16 cellular contexts compared by ENCODE assay signal in genomic region chr2:201707753-201708152, GRCh38. TPM values are rescaled to one million over a fixed set of nuclear protein-coding genes. Genes with fewer than 3 reads are reported as not detected.
DNase-seq lines count a peak whose midpoint lies in the region; ATAC-seq and TF ChIP-seq lines count a peak whose summit lies in the region.
"Had no signal": no experiment of that assay in that cellular context is flagged by ENCODE, and none has a peak within 500 bp of the region (broad histone marks: within the 10 kb centered on the region; RNA-seq: fewer than 3 reads in every experiment).

No MANE protein-coding gene starts in this region.

- H3K9me3 ChIP-seq in cardiac muscle cell (ENCODE audit: low read depth) (no peaks in the 10 kb centered on the region), stomach (no peaks in the 10 kb centered on the region)
- H3K9me3 ChIP-seq: Peyer's patch, tibial nerve had no signal

- TF ChIP-seq POLR2A in stomach (IDR thresholded peaks at IDR 0.05): no peak

- H3K4me1 ChIP-seq in cardiac muscle cell (ENCODE audit: low read depth) (no peaks in the 10 kb centered on the region), stomach (no peaks in the 10 kb centered on the region)
- H3K4me1 ChIP-seq: Peyer's patch, tibial nerve had no signal

- H3K4me3 ChIP-seq in cardiac muscle cell: no peak overlapping the region
- no peak overlapping the region for H3K4me3 ChIP-seq in stomach
- H3K4me3 ChIP-seq: GM23338, Peyer's patch, tibial nerve had no signal

- H3K27me3 ChIP-seq in cardiac muscle cell: no peaks in the 10 kb centered on the region
- H3K27me3 ChIP-seq in stomach: no peaks in the 10 kb centered on the region
- H3K27me3 ChIP-seq: Peyer's patch, tibial nerve had no signal

- TF ChIP-seq CTCF in cardiac muscle cell (IDR thresholded peaks at IDR 0.05; ENCODE audit: low read depth, low read length) (peak; percentile 35), stomach (IDR thresholded peaks at IDR 0.05) (no peak)

- no peak overlapping the region for H3K27ac ChIP-seq in cardiac muscle cell
- H3K27ac ChIP-seq in stomach: no peak overlapping the region
- H3K27ac ChIP-seq: KMS-11, Peyer's patch, tibial nerve had no signal

- H3K36me3 ChIP-seq in cardiac muscle cell (peaks cover 44% of the 10 kb centered on the region), stomach (peaks cover 39 to 99% (median 92%) of the 10 kb centered on the region in 4 donors)

- intact Hi-C loops in Right ventricle myocardium inferior (cut with DNase I): loop anchor here (5.0 kb wide), 1 partner anchor 35 kb away; no protein-coding TSS in a partner anchor
- intact Hi-C loops in stomach (cut with DNase I; ENCODE audit: low total_unique reads): no loop called here

- TF ChIP-seq EP300 in stomach (IDR thresholded peaks at IDR 0.05): no peak

- WGBS in stomach, 5 donors: 80 to 93% (median 83%) methylated on average over 3 of the region's 3 CpGs

- ATAC-seq in Right ventricle myocardium inferior (no peak), GM18517 (IDR thresholded peaks at IDR 0.05; ENCODE audit: unreplicated experiment) (no peak), GM19035 (IDR thresholded peaks at IDR 0.05; ENCODE audit: unreplicated experiment) (no peak)
- ATAC-seq: GM23338 had no signal

- DNase-seq in cardiac muscle cell (ENCODE audit: low read depth in 1 of 2, low spot score in 1 of 2) (peak in 1 of 2 donors; percentile 43), Right ventricle myocardium inferior (ENCODE audit: missing footprints) (no peak), RKO (ENCODE audit: low spot score) (peak; percentile 31), fibroblast of gingiva (ENCODE audit: low read depth) (peak; percentile 47), amygdala (lab: John Stamatoyannopoulos, UW) (no peak), stomach (no peak)
- DNase-seq: activated CD8-positive, alpha-beta memory T cell treated with anti-CD3 and anti-CD28 coated beads, Interleukin-2, amount 10 ng/mL, durations not matched to agents 7 days and 5 days; amniotic stem cell; C1 segment of cervical spinal cord; NCI-H2171 treated with DMSO at 0.1 percent for 48 hours; Peyer's patch had no signal

RNA-seq across cellular contexts. Expression of gene MPP4, which starts 9.3 kb away (rescaled TPM):
- 0.04 and 0.27 TPM in 2 replicates for total RNA-seq in cardiac muscle cell
- polyA plus RNA-seq in cardiac muscle cell: 0.15 TPM in 1 of 2 replicates, not detected in the other
- total RNA-seq in Right ventricle myocardium inferior: not detected
- under 1 TPM in 1 of 5 donors, not detected in 4; 0.73 TPM for total RNA-seq in stomach
- polyA plus RNA-seq in stomach: under 1 TPM in 1 of 3 donors, not detected in 2; 0.46 TPM
- total RNA-seq: activated CD8-positive, alpha-beta memory T cell treated with anti-CD3 and anti-CD28 coated beads, Interleukin-2, amount 10 ng/mL, durations not matched to agents 7 days and 5 days; GM23338; Peyer's patch had no signal
- polyA plus RNA-seq: GM23338 had no signal

Comparison
In these comparisons a context has a peak if more than half of its experiments do, and no peak if none do; other contexts are left out.
1. DNase-seq: peak in RKO (single experiment) and fibroblast of gingiva (single experiment); none in Right ventricle myocardium inferior (single experiment), amygdala (0 of 56) and stomach (single experiment).